Comparison of ENCODE assay signal across 1 cellular context in genomic region chr1:76336951-76337371, GRCh38.
TF ChIP-seq lines count a peak whose summit lies in the region.

No MANE protein-coding gene starts in this region.

TF ChIP-seq in SK-N-SH, 30 proteins besides CTCF, POLR2A, EP300 and RAD21 (continued from another document):
- TF ChIP-seq EZH2phosphoT487 (IDR thresholded peaks at IDR 0.05; ENCODE audit: borderline replicate concordance, low read depth): no peak
- TF ChIP-seq GABPA (IDR thresholded peaks at IDR 0.05; ENCODE audit: low read depth): no peak
- peak; percentile 13; the same call in 1 of the 2 replicates for TF ChIP-seq RXRA (IDR thresholded peaks at IDR 0.05; ENCODE audit: borderline replicate concordance, low read depth)
- peak; percentile 90 for TF ChIP-seq FOXJ3 (CRISPR knock-in tag; IDR thresholded peaks at IDR 0.05)
- no peak for TF ChIP-seq RFX5 (IDR thresholded peaks at IDR 0.05; ENCODE audit: low read length)
- no peak for TF ChIP-seq ELF1 (IDR thresholded peaks at IDR 0.05)
TF ChIP-seq in SK-N-SH: peak in this region for 13.
